In the genomic region with DNA sequence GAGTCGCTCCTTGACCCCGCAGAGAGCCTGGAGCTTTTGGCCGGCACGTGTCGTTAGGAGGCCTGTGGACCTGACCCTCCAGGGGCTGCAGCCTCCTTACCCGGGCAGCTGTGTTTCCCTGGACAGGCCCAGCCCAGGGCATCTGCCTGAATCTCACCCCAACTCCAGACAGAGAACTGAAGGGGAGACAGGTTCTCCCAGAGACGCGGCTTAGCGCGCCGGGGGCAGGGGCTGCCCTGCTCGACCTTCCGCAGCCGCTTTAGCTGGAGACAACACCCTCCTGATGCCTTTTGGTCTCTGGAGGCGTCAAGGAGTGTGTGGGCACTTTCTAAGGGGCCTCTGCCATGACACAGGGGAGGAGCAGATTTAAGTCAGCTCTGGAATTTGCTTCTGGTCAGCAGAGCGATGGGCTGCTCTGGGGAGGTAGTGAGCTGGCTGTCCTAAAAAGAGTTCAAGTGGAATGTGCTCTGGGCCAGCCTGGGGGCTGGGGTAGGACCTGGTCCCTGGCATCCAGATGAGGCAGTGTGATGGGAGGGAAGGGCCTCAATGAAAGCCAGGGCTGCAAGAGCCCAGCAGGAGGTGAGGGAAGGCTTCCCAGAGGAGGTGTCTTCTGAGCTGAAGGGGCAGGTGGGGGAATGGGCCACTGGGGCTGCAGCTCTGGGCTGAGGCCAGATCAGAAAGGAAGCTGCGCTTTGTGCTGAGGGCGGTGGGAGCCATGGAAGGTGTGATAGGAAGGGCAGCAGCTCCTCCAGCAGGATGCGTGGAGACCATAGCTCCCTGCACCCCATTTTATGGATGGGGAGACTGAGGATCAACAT, we compare ENCODE assay signal across 32 cellular contexts. TPM values are rescaled to one million over a fixed set of nuclear protein-coding genes. Genes with fewer than 3 reads are reported as not detected.
DNase-seq lines count a peak whose midpoint lies in the region; ATAC-seq, FAIRE-seq and TF ChIP-seq lines count a peak whose summit lies in the region.
"Had no signal": no experiment of that assay in that cellular context is flagged by ENCODE, and none has a peak within 500 bp of the region (broad histone marks: within the 10 kb centered on the region; RNA-seq: fewer than 3 reads in every experiment).

No MANE protein-coding gene starts in this region.

- 0% methylated on average over 9 of the region's 19 CpGs for WGBS in HepG2 (ENCODE audit: low lambda C conversion rate)
- no CpG with 5 or more reads among the region's 19 CpGs for WGBS in right lobe of liver (ENCODE audit: insufficient coverage, low coverage, low lambda C conversion rate, missing lambda C conversion rate)

- H2AFZ ChIP-seq in HepG2 (ENCODE audit: low read length) = no peak overlapping the region

- H3K36me3 ChIP-seq in HepG2 (replicated peaks in 1 of 2; ENCODE audit: control insufficient read depth in 1 of 2, insufficient read depth in 2 of 2, low read length in 2 of 2) (no peaks in the 10 kb centered on the region), right lobe of liver (no peaks in the 10 kb centered on the region)
- H3K36me3 ChIP-seq in effector memory CD4-positive, alpha-beta T cell (ENCODE audit: control insufficient read depth, insufficient read depth, low read length) = no peaks in the 10 kb centered on the region
- H3K36me3 ChIP-seq: brain microvascular endothelial cell, spleen had no signal

- H3K27ac Mint-ChIP-seq in T-helper 17 cell = peak overlapping the region; percentile 62
- H3K27ac Mint-ChIP-seq: memory B cell had no signal

- intact Hi-C loops in HepG2 (cut with micrococcal nuclease; ENCODE audit: unreplicated experiment) = loop anchor here (10.0 kb wide), 1 partner anchor 94 kb away; no protein-coding TSS in a partner anchor
- intact Hi-C loops in right lobe of liver (cut with DNase I) = loop anchor here (10.0 kb wide), 1 partner anchor 214 kb away; a partner anchor contains a TSS
- intact Hi-C loops in Right ventricle myocardium superior (cut with DNase I) = no loop called here

- H3K9ac ChIP-seq in HepG2 (ENCODE audit: insufficient read depth, low read depth, low read length) = no peak overlapping the region

- no peaks in the 10 kb centered on the region for H4K20me1 ChIP-seq in HepG2 (ENCODE audit: insufficient read depth, low read length)

- ATAC-seq in HepG2 (no peak; the same call in 2 of the 3 replicates), right lobe of liver (no peak), T-helper 17 cell (no peak), Right ventricle myocardium superior (ENCODE audit: poor library complexity) (no peak)
- ATAC-seq: activated CD4-positive, CD25-positive, alpha-beta regulatory T cell treated with anti-CD3 and anti-CD28 coated beads, Interleukin-2, amount 50 U/mL, for 24 hours; HCT116; stimulated activated naive CD8-positive, alpha-beta T cell treated with anti-CD3 and anti-CD28 coated beads, Interleukin-15, amount 100 ng/mL, for 72 hours had no signal

- peak overlapping the region; percentile 54 for H3K4me2 ChIP-seq in HepG2 (ENCODE audit: low read depth, low read length)

- H3K27ac ChIP-seq in HepG2 (ENCODE audit: extremely low read length, insufficient read depth, low read length) (no peak overlapping the region), right lobe of liver (no peak overlapping the region)
- no peak overlapping the region for H3K27ac ChIP-seq in effector memory CD4-positive, alpha-beta T cell (ENCODE audit: insufficient read depth, low read length, poor library complexity, severe bottlenecking)
- H3K27ac ChIP-seq: brain microvascular endothelial cell, spleen had no signal

- H3K27me3 ChIP-seq in HepG2 (ENCODE audit: control insufficient read depth in 1 of 2, insufficient read depth in 2 of 2, low read length in 2 of 2) (peaks cover 4 to 30% of the 10 kb centered on the region in 2 experiments; a peak in 4 of 5 replicates), right lobe of liver (no peaks in the 10 kb centered on the region)
- no peaks in the 10 kb centered on the region for H3K27me3 ChIP-seq in effector memory CD4-positive, alpha-beta T cell (replicated peaks; ENCODE audit: control insufficient read depth, insufficient read depth, low read length, poor library complexity, severe bottlenecking)
- H3K27me3 ChIP-seq: brain microvascular endothelial cell had no signal

- no peak for TF ChIP-seq RAD21 in HepG2 (CRISPR knock-in tag; IDR thresholded peaks at IDR 0.05)

- POLR2A ChIA-PET in HepG2 (lab: Yijun Ruan, JAX) = interaction anchor here (4.2 kb wide), 1 partner anchor 19 kb away, joined by 22 read pairs; no protein-coding TSS in a partner anchor

- no peaks in the 10 kb centered on the region for H3K36me3 Mint-ChIP-seq in T-helper 17 cell (ENCODE audit: low read depth)
- H3K36me3 Mint-ChIP-seq: immature natural killer cell, memory B cell had no signal

- peaks cover 9% of the 10 kb centered on the region for H3K4me1 Mint-ChIP-seq in T-helper 17 cell

- TF ChIP-seq POLR2A in HepG2 (IDR thresholded peaks at IDR 0.05; ENCODE audit: insufficient read depth in 1 of 2, low read depth in 2 of 2, low read length in 2 of 2) (no peak), right lobe of liver (IDR thresholded peaks at IDR 0.05) (no peak)

- H3K4me3 ChIP-seq in HepG2 (replicated peaks in 1 of 3; ENCODE audit: insufficient read depth in 1 of 3, low read depth in 2 of 3, low read length in 3 of 3) (peak overlapping the region in 1 of 3 experiments; percentile 38; a peak in 1 of 6 replicates), right lobe of liver (no peak overlapping the region)
- no peak overlapping the region for H3K4me3 ChIP-seq in effector memory CD4-positive, alpha-beta T cell (ENCODE audit: insufficient read depth, low read depth, low read length, poor library complexity, severe bottlenecking)
- H3K4me3 ChIP-seq: spleen had no signal

- DNase-seq in HepG2 (ENCODE audit: low spot score) = no peak
- DNase-seq in right lobe of liver = no peak
- no peak for DNase-seq in T-helper 17 cell
- peak; percentile 13 for DNase-seq in iPS-NIHi11 (ENCODE audit: low spot score)
- no peak for DNase-seq in urothelium cell line (ENCODE audit: low spot score)
- DNase-seq in effector memory CD4-positive, alpha-beta T cell = no peak
- no peak for DNase-seq in Right ventricle myocardium superior
- no peak for DNase-seq in mesenteric fat pad (ENCODE audit: low spot score)
- DNase-seq: ACHN; activated CD4-positive, alpha-beta T cell treated with anti-CD3 and anti-CD28 coated beads, Interleukin-2, amount 50 U/mL, for 48 hours; activated CD8-positive, alpha-beta memory T cell treated with anti-CD3 and anti-CD28 coated beads, Interleukin-2, amount 50 U/mL, for 4 hours; activated naive CD4-positive, alpha-beta T cell treated with anti-CD3 and anti-CD28 coated beads, Interleukin-2, amount 50 U/mL, for 16 hours; C1 segment of cervical spinal cord; cerebellar nuclear complex; hypothalamus; immature natural killer cell; NCI-H82; posterior cingulate gyrus; RPMI8226; spleen; stimulated activated CD4-positive, alpha-beta T cell treated with anti-CD3 and anti-CD28 coated beads, Interleukin-2, amount 100 ng/mL, for 24 hours; stimulated activated naive CD8-positive, alpha-beta T cell treated with anti-CD3 and anti-CD28 coated beads, Interleukin-15, amount 100 ng/mL, for 72 hours had no signal

- H3K4me1 ChIP-seq in HepG2 (ENCODE audit: insufficient read depth, low read length) = peaks cover 44% of the 10 kb centered on the region
- H3K4me1 ChIP-seq in right lobe of liver = no peaks in the 10 kb centered on the region
- H3K4me1 ChIP-seq in effector memory CD4-positive, alpha-beta T cell (ENCODE audit: control insufficient read depth, insufficient read depth, low read length, poor library complexity, severe bottlenecking) = no peaks in the 10 kb centered on the region

- in situ Hi-C loops in HepG2 (cut with HindIII; ENCODE audit: extremely low pct_ligation_motif_present, low pct_unique_long_range_greater_than_20kb) = no loop called here

- no peak for TF ChIP-seq CTCF in HepG2 (CRISPR knock-in tag; IDR thresholded peaks at IDR 0.05)
- TF ChIP-seq CTCF in right lobe of liver (IDR thresholded peaks at IDR 0.05) = no peak

- FAIRE-seq in HepG2 (lab: Jason Lieb, UNC) (no peak), urothelium cell line (lab: Jason Lieb, UNC) (peak; percentile 91)

- peaks cover 11% of the 10 kb centered on the region for H3K27me3 Mint-ChIP-seq in T-helper 17 cell

- CTCF ChIA-PET in HepG2 (lab: Yijun Ruan, JAX; ENCODE audit: low intra/inter-chr PET ratio, low total read pairs) = interaction anchor here (2.7 kb wide), 1 partner anchor 18 kb away, joined by 24 read pairs; no protein-coding TSS in a partner anchor

- H3K79me2 ChIP-seq in HepG2 (ENCODE audit: insufficient read depth, low read length) = no peaks in the 10 kb centered on the region

- H3K4me3 Mint-ChIP-seq in T-helper 17 cell = no peak overlapping the region
- H3K4me3 Mint-ChIP-seq: immature natural killer cell; memory B cell; neural crest cell; T-helper 1 cell treated with Interleukin-12 subunit alpha and Interleukin-12 subunit beta and Interleukin-4 antibody, amounts not matched to agents 30 μg/mL and 1 μg/mL, for 36 hours had no signal

- H3K9me3 ChIP-seq in HepG2 (ENCODE audit: low read length) (no peaks in the 10 kb centered on the region), right lobe of liver (no peaks in the 10 kb centered on the region), T-helper 17 cell (ENCODE audit: control insufficient read depth, low read length, poor library complexity, severe bottlenecking) (no peaks in the 10 kb centered on the region)
- no peaks in the 10 kb centered on the region for H3K9me3 ChIP-seq in effector memory CD4-positive, alpha-beta T cell (ENCODE audit: control insufficient read depth, low read length)
- H3K9me3 ChIP-seq: spleen had no signal

- no peak for TF ChIP-seq EP300 in HepG2 (IDR thresholded peaks at IDR 0.05; ENCODE audit: low read depth in 2 of 2, low read length in 2 of 2)
- no peak for TF ChIP-seq EP300 in HepG2 (CRISPR knock-in tag; IDR thresholded peaks at IDR 0.05; ENCODE audit: borderline replicate concordance)

- BruUV-seq in HepG2 (replicated peaks; lab: Mats Ljungman, UMichigan) = no TSS peak

RNA-seq across cellular contexts. Expression of a gene that starts 5.8 kb away (rescaled TPM):
- total RNA-seq in HepG2 (2016; rRNA removed; fragmentation: Illumina TruSeq; extraction: Trizol) (not detected in 2 replicates), right lobe of liver (not detected), T-helper 17 cell (not detected), Right ventricle myocardium superior (not detected), mesenteric fat pad (not detected)
- total RNA-seq in HepG2 (2016; cell fraction: cytosol; rRNA removed; fragmentation: Illumina TruSeq; extraction: Trizol; ENCODE audit: low read depth) = not detected in 2 replicates
- total RNA-seq in HepG2 (2016; cell fraction: insoluble cytoplasmic fraction; rRNA removed; fragmentation: Illumina TruSeq; extraction: Trizol) = not detected in 2 replicates
- total RNA-seq in HepG2 (2016; cell fraction: membrane; rRNA removed; fragmentation: Illumina TruSeq; extraction: Trizol) = not detected in 2 replicates
- not detected in 2 replicates for total RNA-seq in HepG2 (2016; cell fraction: nucleus; rRNA removed; fragmentation: Illumina TruSeq; extraction: Trizol)
- not detected in 2 replicates for polyA plus RNA-seq in HepG2 (2011; rRNA removed)
- polyA plus RNA-seq in HepG2 (2011; cell fraction: cytosol; rRNA removed) = not detected in 2 replicates
- polyA plus RNA-seq in HepG2 (2011; cell fraction: nucleus; rRNA removed) = not detected in 2 replicates
- polyA plus RNA-seq in HepG2 (2012) = not detected in 2 replicates
- polyA plus RNA-seq in HepG2 (2016; cell fraction: cytosol; fragmentation: Illumina TruSeq; extraction: Trizol; ENCODE audit: low read depth) = not detected in 2 replicates
- not detected in 2 replicates for polyA plus RNA-seq in HepG2 (2016; cell fraction: insoluble cytoplasmic fraction; fragmentation: Illumina TruSeq; extraction: Trizol; ENCODE audit: low read depth)
- polyA plus RNA-seq in HepG2 (2016; cell fraction: membrane; fragmentation: Illumina TruSeq; extraction: Trizol; ENCODE audit: low read depth) = not detected in 2 replicates
- polyA plus RNA-seq in HepG2 (2016; cell fraction: nucleus; fragmentation: Illumina TruSeq; extraction: Trizol; ENCODE audit: insufficient read depth, low read depth) = not detected in 2 replicates
- polyA minus RNA-seq in HepG2 (2011; rRNA and poly(A)+ RNA removed; ENCODE audit: low replicate concordance) = not detected in 2 replicates
- not detected in 2 replicates for polyA minus RNA-seq in HepG2 (2011; cell fraction: cytosol; rRNA and poly(A)+ RNA removed)
- not detected in 2 replicates for polyA minus RNA-seq in HepG2 (2011; cell fraction: nucleus; rRNA and poly(A)+ RNA removed)
- total RNA-seq: epithelial cell of proximal tubule, NCI-H460, neural crest cell, right cardiac atrium, spleen had no signal
- polyA plus RNA-seq: immature natural killer cell, right cardiac atrium, spleen, thymus had no signal

RNA-seq across cellular contexts. Expression of a gene that starts 49.2 kb away (rescaled TPM):
- 0.44 TPM in 1 of 2 replicates, not detected in the other for total RNA-seq in HepG2 (2016; rRNA removed; fragmentation: Illumina TruSeq; extraction: Trizol)
- total RNA-seq in HepG2 (2016; cell fraction: cytosol; rRNA removed; fragmentation: Illumina TruSeq; extraction: Trizol; ENCODE audit: low read depth) = not detected in 2 replicates
- 0.18 and 0.80 TPM in 2 replicates for total RNA-seq in HepG2 (2016; cell fraction: insoluble cytoplasmic fraction; rRNA removed; fragmentation: Illumina TruSeq; extraction: Trizol)
- 0.22 and 0.24 TPM in 2 replicates for total RNA-seq in HepG2 (2016; cell fraction: membrane; rRNA removed; fragmentation: Illumina TruSeq; extraction: Trizol)
- total RNA-seq in HepG2 (2016; cell fraction: nucleus; rRNA removed; fragmentation: Illumina TruSeq; extraction: Trizol) = 0.19 and 0.81 TPM in 2 replicates
- polyA plus RNA-seq in HepG2 (2011; rRNA removed) = 1.5 and 1.6 TPM in 2 replicates
- polyA plus RNA-seq in HepG2 (2011; cell fraction: cytosol; rRNA removed) = 1.1 and 2.1 TPM in 2 replicates
- 3.6 and 4.6 TPM in 2 replicates for polyA plus RNA-seq in HepG2 (2011; cell fraction: nucleus; rRNA removed)
- polyA plus RNA-seq in HepG2 (2012) = 0.72 and 1.2 TPM in 2 replicates
- 0.07 and 0.11 TPM in 2 replicates for polyA plus RNA-seq in HepG2 (2016; cell fraction: cytosol; fragmentation: Illumina TruSeq; extraction: Trizol; ENCODE audit: low read depth)
- polyA plus RNA-seq in HepG2 (2016; cell fraction: insoluble cytoplasmic fraction; fragmentation: Illumina TruSeq; extraction: Trizol; ENCODE audit: low read depth) = 0.16 TPM in 1 of 2 replicates, not detected in the other
- 0.12 and 0.18 TPM in 2 replicates for polyA plus RNA-seq in HepG2 (2016; cell fraction: membrane; fragmentation: Illumina TruSeq; extraction: Trizol; ENCODE audit: low read depth)
- 0.70 and 1.00 TPM in 2 replicates for polyA plus RNA-seq in HepG2 (2016; cell fraction: nucleus; fragmentation: Illumina TruSeq; extraction: Trizol; ENCODE audit: insufficient read depth, low read depth)
- 3.4 and 11.1 TPM in 2 replicates for polyA minus RNA-seq in HepG2 (2011; rRNA and poly(A)+ RNA removed; ENCODE audit: low replicate concordance)
- polyA minus RNA-seq in HepG2 (2011; cell fraction: cytosol; rRNA and poly(A)+ RNA removed) = 1.5 TPM in 2 replicates
- 2.4 and 4.6 TPM in 2 replicates for polyA minus RNA-seq in HepG2 (2011; cell fraction: nucleus; rRNA and poly(A)+ RNA removed)
- 1 to 10 TPM; 1.0 to 4.3 (median 1.7) TPM for total RNA-seq in right lobe of liver
- total RNA-seq in T-helper 17 cell = 100 to 1,000 TPM; 110 to 116 TPM
- 4.6 TPM for total RNA-seq in Right ventricle myocardium superior
- 43.8 TPM for total RNA-seq in mesenteric fat pad
